Comparison of ENCODE assay signal across 8 cellular contexts in genomic region chr12:6866163-6866919, GRCh38. TPM values are rescaled to one million over a fixed set of nuclear protein-coding genes. Genes with fewer than 3 reads are reported as not detected.
DNase-seq lines count a peak whose midpoint lies in the region; ATAC-seq and TF ChIP-seq lines count a peak whose summit lies in the region.

No MANE protein-coding gene starts in this region.

- H3K4me1 ChIP-seq in right cardiac atrium (ENCODE audit: control insufficient read depth, insufficient read depth, low read length) (peaks cover 2% of the 10 kb centered on the region), breast epithelium (peaks cover 0 to 19% of the 10 kb centered on the region in 2 donors), mucosa of rectum (ENCODE audit: control insufficient read depth in 2 of 2, insufficient read depth in 2 of 2, low read length in 2 of 2) (peaks cover 33 to 36% of the 10 kb centered on the region in 2 donors)

- H3K9ac ChIP-seq in mucosa of rectum (ENCODE audit: low read depth in 1 of 2, low read length in 2 of 2), result peak overlapping the region; percentile 65 to 88

- no peaks in the 10 kb centered on the region for H3K27me3 ChIP-seq in right cardiac atrium (ENCODE audit: control insufficient read depth, insufficient read depth)
- H3K27me3 ChIP-seq in breast epithelium, result no peaks in the 10 kb centered on the region
- no peaks in the 10 kb centered on the region for H3K27me3 ChIP-seq in mucosa of rectum (ENCODE audit: control insufficient read depth in 2 of 2, insufficient read depth in 2 of 2, low read length in 2 of 2)

- peak overlapping the region; percentile 88 for H3K27ac ChIP-seq in right cardiac atrium (ENCODE audit: low read length)
- peak overlapping the region; percentile 95 to 96 for H3K27ac ChIP-seq in breast epithelium
- H3K27ac ChIP-seq in mucosa of rectum (ENCODE audit: low read depth in 2 of 2, low read length in 2 of 2), result peak overlapping the region; percentile 81 to 96

- WGBS in right cardiac atrium, result 78% methylated on average over 19 of the region's 19 CpGs

- DNase-seq in right cardiac atrium (peak; percentile 42 to 76 (median 65)), Right ventricle myocardium superior (no peak), breast epithelium (ENCODE audit: low spot score in 2 of 2) (no peak), NCI-H1048 (lab: John Stamatoyannopoulos, UW) (no peak)

- no peak overlapping the region for H3K4me3 ChIP-seq in right cardiac atrium (ENCODE audit: low read length)
- H3K4me3 ChIP-seq in breast epithelium, result peak overlapping the region; percentile 90 to 100 (median 94)
- peak overlapping the region; percentile 59 to 78 for H3K4me3 ChIP-seq in mucosa of rectum (ENCODE audit: low read length in 2 of 2)

- H3K9me3 ChIP-seq in right cardiac atrium (ENCODE audit: control insufficient read depth, low read length) (no peaks in the 10 kb centered on the region), breast epithelium (no peaks in the 10 kb centered on the region), mucosa of rectum (ENCODE audit: control insufficient read depth in 2 of 2, low read length in 2 of 2) (no peaks in the 10 kb centered on the region)

- TF ChIP-seq CTCF in breast epithelium (IDR thresholded peaks at IDR 0.05), result no peak

- H3K36me3 ChIP-seq in breast epithelium (no peaks in the 10 kb centered on the region), mucosa of rectum (ENCODE audit: control insufficient read depth in 2 of 2, insufficient read depth in 2 of 2, low read length in 2 of 2) (peaks cover 34 to 54% of the 10 kb centered on the region in 2 donors)

- ATAC-seq in right cardiac atrium (no peak), Right ventricle myocardium superior (ENCODE audit: poor library complexity) (no peak), GM21576 (IDR thresholded peaks at IDR 0.05; ENCODE audit: unreplicated experiment) (no peak), HG02885 (IDR thresholded peaks at IDR 0.05; ENCODE audit: poor library complexity, unreplicated experiment) (no peak), HG03521 (IDR thresholded peaks at IDR 0.05; ENCODE audit: unreplicated experiment) (no peak)

- no peak for TF ChIP-seq POLR2A in breast epithelium (IDR thresholded peaks at IDR 0.05)

- intact Hi-C loops in right cardiac atrium (cut with DNase I), result no loop called here
- intact Hi-C loops in Right ventricle myocardium superior (cut with DNase I), result no loop called here
- intact Hi-C loops in breast epithelium (cut with DNase I; ENCODE audit: low total_unique reads), result loop anchor here (10.0 kb wide), 1 partner anchor 98 kb away; no protein-coding TSS in a partner anchor

RNA-seq across cellular contexts. Expression of gene TPI1, which starts 1.0 kb away (rescaled TPM):
- 100 to 1,000 TPM; 707 to 793 (median 721) TPM for total RNA-seq in right cardiac atrium
- 872 TPM for polyA plus RNA-seq in right cardiac atrium
- total RNA-seq in Right ventricle myocardium superior, result 804 TPM
- 100 to 1,000 TPM; 297 to 386 (median 351) TPM for total RNA-seq in breast epithelium

RNA-seq across cellular contexts. Expression of gene SPSB2, which starts 6.8 kb away (rescaled TPM):
- 1 to 10 TPM; 2.5 to 4.2 (median 3.5) TPM for total RNA-seq in right cardiac atrium
- 4.6 TPM for polyA plus RNA-seq in right cardiac atrium
- total RNA-seq in Right ventricle myocardium superior, result 3.2 TPM
- 10 to 100 TPM in 2 of 3 donors, 1 to 10 TPM in 1; 9.0 to 13.4 (median 12.7) TPM for total RNA-seq in breast epithelium

RNA-seq across cellular contexts. Expression of gene USP5, which starts 14.4 kb away (rescaled TPM):
- total RNA-seq in right cardiac atrium (10 to 100 TPM; 59.2 to 74.6 (median 71.0) TPM), Right ventricle myocardium superior (63.0 TPM), breast epithelium (10 to 100 TPM; 32.6 to 52.8 (median 34.7) TPM)
- polyA plus RNA-seq in right cardiac atrium, result 29.4 TPM

RNA-seq across cellular contexts. Expression of gene CDCA3, which starts 15.3 kb away (rescaled TPM):
- total RNA-seq in right cardiac atrium (1 to 10 TPM in 3 of 4 donors, not detected in 1; 1.2 to 1.8 (median 1.2) TPM), Right ventricle myocardium superior (1.3 TPM), breast epithelium (1 to 10 TPM in 2 of 3 donors, under 1 TPM in 1; 0.33 to 3.0 (median 1.8) TPM)
- polyA plus RNA-seq in right cardiac atrium, result 0.50 TPM

RNA-seq across cellular contexts. Expression of gene GNB3, which starts 25.6 kb away (rescaled TPM):
- total RNA-seq in right cardiac atrium (1 to 10 TPM; 2.9 to 7.8 (median 4.0) TPM), Right ventricle myocardium superior (2.9 TPM), breast epithelium (1 to 10 TPM in 2 of 3 donors, under 1 TPM in 1; 0.80 to 3.3 (median 2.2) TPM)
- 3.1 TPM for polyA plus RNA-seq in right cardiac atrium

Comparison
In these comparisons a context has a peak if more than half of its experiments do, and no peak if none do; other contexts are left out.
1. DNase-seq: peak in right cardiac atrium (3 of 3); none in Right ventricle myocardium superior (single experiment), breast epithelium (0 of 2) and NCI-H1048 (single experiment).
2. Peak in every context shown above with its lines, with median percentiles within 50 percentile points of each other: H3K27ac ChIP-seq.